ENCODE assay signal across 1 cellular context in genomic region chr22:38262051-38262795, GRCh38.
TF ChIP-seq lines count a peak whose summit lies in the region.

No MANE protein-coding gene starts in this region.

TF ChIP-seq in HCT116, 20 proteins besides CTCF, POLR2A, EP300 and RAD21 (continued from another document):
- TF ChIP-seq REST (IDR thresholded peaks at IDR 0.05; ENCODE audit: low read depth): no peak
- no peak for TF ChIP-seq EZH2 (IDR thresholded peaks at IDR 0.05)
- TF ChIP-seq EZH2phosphoT487 (IDR thresholded peaks at IDR 0.05; ENCODE audit: borderline replicate concordance): no peak
- no peak for TF ChIP-seq SIN3A (IDR thresholded peaks at IDR 0.05; ENCODE audit: low read depth)
- TF ChIP-seq ZFX (IDR thresholded peaks at IDR 0.05): no peak
- TF ChIP-seq JUND (IDR thresholded peaks at IDR 0.05): no peak
- no peak for TF ChIP-seq CBX3 (IDR thresholded peaks at IDR 0.05; ENCODE audit: low read depth)
- no peak for TF ChIP-seq SP1 (IDR thresholded peaks at IDR 0.05; ENCODE audit: low read depth)
- TF ChIP-seq, protein P1, sequence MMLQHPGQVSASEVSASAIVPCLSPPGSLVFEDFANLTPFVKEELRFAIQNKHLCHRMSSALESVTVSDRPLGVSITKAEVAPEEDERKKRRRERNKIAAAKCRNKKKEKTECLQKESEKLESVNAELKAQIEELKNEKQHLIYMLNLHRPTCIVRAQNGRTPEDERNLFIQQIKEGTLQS (IDR thresholded peaks at IDR 0.05): no peak
- no peak for TF ChIP-seq TCF7L2 (IDR thresholded peaks at IDR 0.05; ENCODE audit: borderline replicate concordance, extremely low read depth, insufficient read depth, insufficient read length)
- TF ChIP-seq MAX (IDR thresholded peaks at IDR 0.05): no peak
- TF ChIP-seq FOSL1 (IDR thresholded peaks at IDR 0.05; ENCODE audit: low read depth): no peak
- TF ChIP-seq YY1 (IDR thresholded peaks at IDR 0.05; ENCODE audit: extremely low read depth, insufficient replicate concordance, low read depth, low read length): no peak
